Comparison of ENCODE assay signal across 10 cellular contexts in the genomic region with DNA sequence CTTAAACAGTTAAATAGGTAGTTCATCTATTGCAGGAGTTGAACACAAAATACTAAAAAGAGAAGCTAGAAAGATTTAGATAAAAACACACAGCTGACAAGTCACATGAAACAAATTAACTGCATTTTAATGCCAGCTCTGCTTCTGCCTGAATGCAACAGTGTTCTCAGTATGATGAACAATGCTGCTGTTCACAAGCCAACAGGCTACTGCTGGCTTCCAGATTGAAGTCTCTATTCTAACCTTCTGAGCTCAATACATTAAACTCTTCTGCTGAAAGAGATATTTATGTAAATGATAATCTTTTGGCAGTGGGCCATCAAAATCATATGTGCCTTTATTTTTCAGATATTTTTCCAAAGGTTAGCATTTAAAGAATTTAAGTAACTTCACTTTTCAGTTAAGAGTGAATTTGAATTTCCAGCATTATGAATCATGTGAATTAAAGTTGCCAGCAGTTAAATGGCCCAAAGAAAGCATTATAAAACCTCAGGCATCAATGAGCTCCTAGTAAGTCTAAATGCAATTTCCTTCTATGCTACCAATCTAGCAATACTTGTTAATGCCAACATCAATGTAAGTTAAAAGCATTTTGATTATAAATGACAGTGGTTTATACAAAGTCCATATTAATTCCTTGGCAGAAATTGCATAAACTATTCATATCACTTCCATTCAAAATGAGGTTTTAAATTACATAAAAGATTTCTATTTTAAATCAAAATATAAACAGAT.
DNase-seq lines count a peak whose midpoint lies in the region; ATAC-seq and FAIRE-seq lines count a peak whose summit lies in the region.
"Had no signal": no experiment of that assay in that cellular context is flagged by ENCODE, and none has a peak within 500 bp of the region (broad histone marks: within the 10 kb centered on the region; RNA-seq: fewer than 3 reads in every experiment).

No MANE protein-coding gene starts in this region.

- FAIRE-seq in frontal cortex (lab: Jason Lieb, UNC) = peak; percentile 92

- ATAC-seq in GM21825 (IDR thresholded peaks at IDR 0.05; ENCODE audit: unreplicated experiment) (no peak), GM21367 (IDR thresholded peaks at IDR 0.05; ENCODE audit: unreplicated experiment) (no peak)

- peak; percentile 18 for DNase-seq in NCI-H2196 (lab: John Stamatoyannopoulos, UW; ENCODE audit: unreplicated experiment)
- DNase-seq in NCI-H2196 treated with DMSO at 0.1 percent for 48 hours (lab: John Stamatoyannopoulos, UW; ENCODE audit: unreplicated experiment) = no peak
- peak in 36 of 58 donors; percentile 2 to 90 (median 41) for DNase-seq in anterior cingulate cortex (lab: John Stamatoyannopoulos, UW)
- peak; percentile 48 to 50 for DNase-seq in frontal cortex (ENCODE audit: low spot score in 2 of 2)
- DNase-seq in substantia nigra (lab: John Stamatoyannopoulos, UW) = peak in 36 of 49 donors; percentile 2 to 81 (median 38)
- no peak for DNase-seq in SHP77 (lab: John Stamatoyannopoulos, UW)
- DNase-seq: NCI-H345 had no signal

- H3K27ac ChIP-seq in substantia nigra (ENCODE audit: low read depth, low read length, poor library complexity, severe bottlenecking) = no peak overlapping the region
- H3K27ac ChIP-seq: SJSA1 had no signal

Comparison
In these comparisons a context has a peak if more than half of its experiments do, and no peak if none do; other contexts are left out.
1. DNase-seq: peak in NCI-H2196 (single experiment), anterior cingulate cortex (36 of 58), frontal cortex (2 of 2) and substantia nigra (36 of 49); none in NCI-H2196 treated with DMSO at 0.1 percent for 48 hours (single experiment) and SHP77 (0 of 2).